25 cellular contexts compared by ENCODE assay signal in the genomic region with DNA sequence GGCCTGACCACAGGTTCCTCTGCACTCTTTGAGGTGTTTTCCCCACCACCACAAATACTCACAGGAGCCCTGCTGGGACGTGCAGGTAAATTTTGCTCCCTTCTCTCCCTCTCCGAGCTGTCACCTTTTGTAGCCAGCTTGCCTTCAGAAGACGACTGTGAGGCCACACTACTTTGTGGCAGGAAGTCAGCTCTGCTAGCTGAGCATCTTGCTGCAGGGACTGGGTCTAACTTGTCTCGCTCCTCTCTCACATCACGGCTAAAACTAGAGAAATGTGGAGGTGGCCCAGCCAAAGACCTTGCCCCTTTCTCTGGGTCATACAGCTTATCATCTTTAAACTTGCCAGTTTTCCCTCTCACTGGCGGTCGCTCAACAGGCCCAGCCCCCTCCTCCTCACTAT. TPM values are rescaled to one million over a fixed set of nuclear protein-coding genes. Genes with fewer than 3 reads are reported as not detected.
A peak's percentile ranks its signal among the peaks of the same experiment; 100 is the strongest.
DNase-seq lines count a peak whose midpoint lies in the region; ATAC-seq and TF ChIP-seq lines count a peak whose summit lies in the region.
"Had no signal": no experiment of that assay in that cellular context is flagged by ENCODE, and none has a peak within 500 bp of the region (broad histone marks: within the 10 kb centered on the region; RNA-seq: fewer than 3 reads in every experiment).

No MANE protein-coding gene starts in this region.

- no peak for DNase-seq in MCF 10A (ENCODE audit: unreplicated experiment)
- DNase-seq in breast epithelium (ENCODE audit: low spot score in 2 of 2), result no peak
- no peak for DNase-seq in PC-3
- DNase-seq in central memory CD8-positive, alpha-beta T cell (ENCODE audit: low spot score in 2 of 2), result no peak
- peak; percentile 25 for DNase-seq in type B pancreatic cell (ENCODE audit: extremely low spot score, unreplicated experiment)
- no peak for DNase-seq in T-helper 1 cell
- DNase-seq in DMS153 (lab: John Stamatoyannopoulos, UW), result no peak
- no peak for DNase-seq in progenitor cell of endocrine pancreas (ENCODE audit: low spot score, unreplicated experiment)
- DNase-seq: activated naive CD4-positive, alpha-beta T cell treated with anti-CD3 and anti-CD28 coated beads, Interleukin-2, amount 50 U/mL, for 16 hours; DMS79 treated with DMSO at 0.1 percent for 48 hours; effector CD4-positive, alpha-beta T cell; foreskin melanocyte; IMR-90; MG63; naive B cell; NCI-H1417 treated with DMSO at 0.1 percent for 48 hours; NCI-H2107; NCI-H446; NCI-H82; right lobe of liver; stomach; T1000; tibial artery had no signal

- H3K27me3 Mint-ChIP-seq in MCF 10A (ENCODE audit: insufficient read depth, unreplicated experiment) (peaks cover 71% of the 10 kb centered on the region), type B pancreatic cell (no peaks in the 10 kb centered on the region), progenitor cell of endocrine pancreas (no peaks in the 10 kb centered on the region)
- no peaks in the 10 kb centered on the region for H3K27me3 Mint-ChIP-seq in central memory CD8-positive, alpha-beta T cell
- H3K27me3 Mint-ChIP-seq: naive B cell had no signal

- H3K79me2 ChIP-seq in PC-3 (ENCODE audit: low read length), result peaks cover 14% of the 10 kb centered on the region

- no peaks in the 10 kb centered on the region for H4K20me1 ChIP-seq in PC-3 (ENCODE audit: low read length)

- no peaks in the 10 kb centered on the region for H3K9me2 ChIP-seq in PC-3 (replicated peaks; ENCODE audit: low read length)

- no peak overlapping the region for H3K9ac ChIP-seq in PC-3 (ENCODE audit: low read length)

- H3K9me3 ChIP-seq in breast epithelium, result no peaks in the 10 kb centered on the region
- no peaks in the 10 kb centered on the region for H3K9me3 ChIP-seq in PC-3 (ENCODE audit: low read length)
- H3K9me3 ChIP-seq: MG63, right lobe of liver, stomach, tibial artery had no signal

- ATAC-seq in PC-3, result no peak
- ATAC-seq in central memory CD8-positive, alpha-beta T cell (replicated peaks; ENCODE audit: extremely low read depth, poor library complexity, severe bottlenecking), result no peak
- ATAC-seq: right lobe of liver had no signal

- peaks cover 0 to 50% of the 10 kb centered on the region in 2 donors for H3K27me3 ChIP-seq in breast epithelium
- H3K27me3 ChIP-seq in PC-3 (ENCODE audit: low read length), result no peaks in the 10 kb centered on the region
- H3K27me3 ChIP-seq: hepatocyte, MG63, right lobe of liver, tibial artery had no signal

- H3F3A ChIP-seq in PC-3 (ENCODE audit: low read length, unreplicated experiment), result no peaks in the 10 kb centered on the region

- H3K4me3 Mint-ChIP-seq in MCF 10A (ENCODE audit: unreplicated experiment) (no peak overlapping the region), type B pancreatic cell (no peak overlapping the region), progenitor cell of endocrine pancreas (ENCODE audit: low read depth) (no peak overlapping the region)
- peak overlapping the region; percentile 83 for H3K4me3 Mint-ChIP-seq in central memory CD8-positive, alpha-beta T cell
- H3K4me3 Mint-ChIP-seq: CD14-positive monocyte had no signal

- peaks cover 23% of the 10 kb centered on the region for H3K4me1 Mint-ChIP-seq in MCF 10A (ENCODE audit: insufficient read depth, unreplicated experiment)
- H3K4me1 Mint-ChIP-seq in central memory CD8-positive, alpha-beta T cell, result peaks cover 29% of the 10 kb centered on the region
- peaks cover 23% of the 10 kb centered on the region for H3K4me1 Mint-ChIP-seq in type B pancreatic cell (ENCODE audit: unreplicated experiment)
- peaks cover 7% of the 10 kb centered on the region for H3K4me1 Mint-ChIP-seq in progenitor cell of endocrine pancreas (ENCODE audit: low read depth)

- H3K27ac ChIP-seq in breast epithelium (no peak overlapping the region), PC-3 (ENCODE audit: low read length) (no peak overlapping the region)
- H3K27ac ChIP-seq: hepatocyte, right lobe of liver, stomach, tibial artery had no signal

- H3K9me3 Mint-ChIP-seq in MCF 10A (ENCODE audit: unreplicated experiment) (no peaks in the 10 kb centered on the region), type B pancreatic cell (no peaks in the 10 kb centered on the region), progenitor cell of endocrine pancreas (ENCODE audit: low read depth) (peaks cover 15% of the 10 kb centered on the region)
- H3K9me3 Mint-ChIP-seq in central memory CD8-positive, alpha-beta T cell, result no peaks in the 10 kb centered on the region
- H3K9me3 Mint-ChIP-seq: naive B cell had no signal

- no peak for TF ChIP-seq POLR2A in breast epithelium (IDR thresholded peaks at IDR 0.05)

- BruUV-seq in MCF 10A (replicated peaks; lab: Mats Ljungman, UMichigan) (TSS peak; percentile 23), PC-3 (replicated peaks; lab: Mats Ljungman, UMichigan) (TSS peak; percentile 18)

- intact Hi-C loops in MCF 10A (cut with micrococcal nuclease) (no loop called here), breast epithelium (cut with DNase I; ENCODE audit: low total_unique reads) (no loop called here), PC-3 (cut with micrococcal nuclease) (no loop called here)

- H3K4me3 ChIP-seq in breast epithelium, result no peak overlapping the region
- H3K4me3 ChIP-seq in PC-3 (ENCODE audit: low read length), result no peak overlapping the region
- H3K4me3 ChIP-seq: hepatocyte, MG63, right lobe of liver, stomach, tibial artery had no signal

- no peaks in the 10 kb centered on the region for H3K36me3 ChIP-seq in breast epithelium
- no peaks in the 10 kb centered on the region for H3K36me3 ChIP-seq in PC-3 (ENCODE audit: low read depth, low read length)
- H3K36me3 ChIP-seq: MG63, right lobe of liver had no signal

- H3K4me2 ChIP-seq in PC-3 (ENCODE audit: low read length), result no peak overlapping the region

- CTCF ChIA-PET in MCF 10A (lab: Yijun Ruan, JAX), result interaction anchor here (0.6 kb wide), 1 partner anchor 979 kb away, joined by 3 read pairs; no protein-coding TSS in a partner anchor
- CTCF ChIA-PET in PC-3 (lab: Charles Lee), result no interaction called here

- no peak overlapping the region for H2AFZ ChIP-seq in PC-3 (ENCODE audit: low read length)
- H2AFZ ChIP-seq: hepatocyte had no signal

- POLR2A ChIA-PET in MCF 10A (lab: Yijun Ruan, JAX) (no interaction called here), PC-3 (lab: Charles Lee; ENCODE audit: unreplicated experiment) (no interaction called here)

- H3K36me3 Mint-ChIP-seq in MCF 10A (ENCODE audit: insufficient read depth, unreplicated experiment) (no peaks in the 10 kb centered on the region), type B pancreatic cell (peaks cover 21% of the 10 kb centered on the region), progenitor cell of endocrine pancreas (ENCODE audit: insufficient read depth) (peaks cover 10% of the 10 kb centered on the region)
- peaks cover 5% of the 10 kb centered on the region for H3K36me3 Mint-ChIP-seq in central memory CD8-positive, alpha-beta T cell (ENCODE audit: insufficient read depth)

- H3K4me1 ChIP-seq in breast epithelium, result no peaks in the 10 kb centered on the region
- H3K4me1 ChIP-seq in PC-3 (ENCODE audit: insufficient read depth, low read length), result peaks cover 18% of the 10 kb centered on the region
- H3K4me1 ChIP-seq: right lobe of liver had no signal

- TF ChIP-seq CTCF in MCF 10A (IDR thresholded peaks at IDR 0.05; ENCODE audit: unreplicated experiment) (no peak), breast epithelium (IDR thresholded peaks at IDR 0.05) (no peak), PC-3 (conservative IDR thresholded peaks at IDR 0.05; ENCODE audit: low read depth, low read length) (no peak), type B pancreatic cell (conservative IDR thresholded peaks at IDR 0.05) (no peak), progenitor cell of endocrine pancreas (IDR thresholded peaks at IDR 0.05; ENCODE audit: unreplicated experiment) (no peak)

- H3K27ac Mint-ChIP-seq in MCF 10A (ENCODE audit: low read depth, unreplicated experiment), result no peak overlapping the region
- H3K27ac Mint-ChIP-seq in central memory CD8-positive, alpha-beta T cell (ENCODE audit: low read depth), result peak overlapping the region; percentile 72
- no peak overlapping the region for H3K27ac Mint-ChIP-seq in type B pancreatic cell
- no peak overlapping the region for H3K27ac Mint-ChIP-seq in progenitor cell of endocrine pancreas

RNA-seq across cellular contexts. Expression of gene PJA1, which starts 2.8 kb away (rescaled TPM):
- 12.6 and 14.1 TPM in 2 replicates for total RNA-seq in MCF 10A (2022)
- 10 to 100 TPM; 20.0 to 50.1 (median 25.6) TPM for total RNA-seq in breast epithelium
- 32.0 and 37.6 TPM in 2 replicates for total RNA-seq in PC-3 (2014; rRNA removed)
- 47.5 and 50.6 TPM in 2 replicates for total RNA-seq in type B pancreatic cell (ENCODE audit: low replicate concordance)
- 34.2 and 35.7 TPM in 2 replicates for total RNA-seq in progenitor cell of endocrine pancreas
